In the genomic region with DNA sequence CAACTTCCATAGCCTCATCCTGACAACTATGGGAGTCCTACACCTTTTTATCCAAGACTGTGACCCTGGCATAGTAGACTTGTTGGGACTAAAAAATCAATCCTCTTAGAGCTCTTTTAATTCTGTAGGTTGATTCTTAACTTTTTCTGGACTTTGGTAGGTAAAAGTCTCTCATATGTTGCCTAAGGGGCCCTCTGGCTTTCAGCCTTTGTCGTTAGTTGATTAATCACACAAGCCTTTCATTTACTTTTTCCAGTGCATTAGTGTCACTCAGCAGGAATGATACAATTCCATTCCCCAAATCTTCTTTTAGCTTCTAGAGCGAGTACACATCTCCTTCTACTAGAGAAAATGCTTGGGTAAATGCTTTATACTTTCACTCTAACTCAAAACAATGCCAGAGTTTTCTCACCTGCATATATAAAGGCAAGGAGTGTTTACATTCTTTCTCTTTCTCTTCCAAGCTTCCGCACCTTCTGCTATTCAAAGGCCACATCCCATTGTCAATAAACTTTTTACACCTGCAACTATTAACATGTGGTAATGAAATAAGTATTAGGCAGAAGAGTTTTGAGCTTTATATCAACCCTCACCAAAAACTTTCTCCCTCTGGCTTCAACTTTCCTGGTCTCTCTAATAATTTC, we compare ENCODE assay signal across 15 cellular contexts.
DNase-seq lines count a peak whose midpoint lies in the region; ATAC-seq lines count a peak whose summit lies in the region.
"Had no signal": no experiment of that assay in that cellular context is flagged by ENCODE, and none has a peak within 500 bp of the region (broad histone marks: within the 10 kb centered on the region; RNA-seq: fewer than 3 reads in every experiment).

No MANE protein-coding gene starts in this region.

- no peak overlapping the region for H3K4me3 ChIP-seq in HUES48 (ENCODE audit: low read depth, low read length)
- H3K4me3 ChIP-seq in iPS-18a (ENCODE audit: low read length) = peak overlapping the region; percentile 10
- H3K4me3 ChIP-seq: A549 had no signal

- no peak overlapping the region for H3K9ac ChIP-seq in HUES48 (ENCODE audit: low read depth, low read length)
- H3K9ac ChIP-seq in iPS-18a (ENCODE audit: low read length) = no peak overlapping the region

- no peak for ATAC-seq in GM21619 (IDR thresholded peaks at IDR 0.05; ENCODE audit: unreplicated experiment)
- ATAC-seq in HG02642 (IDR thresholded peaks at IDR 0.05; ENCODE audit: poor library complexity, unreplicated experiment) = no peak
- ATAC-seq: A549; CD8-positive, alpha-beta T cell had no signal

- peaks cover 18% of the 10 kb centered on the region for H3K4me1 ChIP-seq in HUES48 (ENCODE audit: control insufficient read depth, insufficient read depth, low read length)
- peaks cover 8% of the 10 kb centered on the region for H3K4me1 ChIP-seq in iPS-18a (ENCODE audit: control insufficient read depth, low read depth, low read length)
- H3K4me1 ChIP-seq: A549 had no signal

- H3K27ac ChIP-seq in HUES48 (ENCODE audit: low read depth, low read length) (peak overlapping the region; percentile 26), iPS-18a (ENCODE audit: low read length) (no peak overlapping the region)
- H3K27ac ChIP-seq: A549 had no signal

- H3K27me3 ChIP-seq in HUES48 (ENCODE audit: control insufficient read depth, insufficient read depth, low read length) (no peaks in the 10 kb centered on the region), iPS-18a (ENCODE audit: control insufficient read depth, insufficient read depth, low read length) (no peaks in the 10 kb centered on the region)

- DNase-seq in DMS53 treated with DMSO at 0.1 percent for 48 hours (lab: John Stamatoyannopoulos, UW; ENCODE audit: unreplicated experiment) (peak; percentile 73), NCI-H69 (lab: John Stamatoyannopoulos, UW) (peak; percentile 44), GF-D8 (lab: John Stamatoyannopoulos, UW) (no peak)
- no peak for DNase-seq in activated CD4-positive, alpha-beta T cell treated with anti-CD3 and anti-CD28 coated beads, Interleukin-2, amount 50 U/mL, for 1 hour
- DNase-seq: CD8-positive, alpha-beta T cell; COR-L47; DMS153; HCEC 1CT; HFFc6; KG1 had no signal

- H3K9me3 ChIP-seq in HUES48 (ENCODE audit: control insufficient read depth, insufficient read depth, low read length) = no peaks in the 10 kb centered on the region
- no peaks in the 10 kb centered on the region for H3K9me3 ChIP-seq in iPS-18a (ENCODE audit: control insufficient read depth, low read depth, low read length)
- H3K9me3 ChIP-seq: A549 had no signal

- H3K36me3 ChIP-seq in HUES48 (ENCODE audit: control insufficient read depth, insufficient read depth, low read length) = no peaks in the 10 kb centered on the region
- H3K36me3 ChIP-seq in iPS-18a (ENCODE audit: control insufficient read depth, low read depth, low read length) = no peaks in the 10 kb centered on the region

Comparison
In these comparisons a context has a peak if more than half of its experiments do, and no peak if none do; other contexts are left out.
1. DNase-seq: peak in DMS53 treated with DMSO at 0.1 percent for 48 hours (single experiment) and NCI-H69 (single experiment); none in GF-D8 (single experiment) and activated CD4-positive, alpha-beta T cell treated with anti-CD3 and anti-CD28 coated beads, Interleukin-2, amount 50 U/mL, for 1 hour (single experiment).